In genomic region chr7:128883622-128884549, GRCh38 we compare ENCODE assay signal across 8 cellular contexts. TPM values are rescaled to one million over a fixed set of nuclear protein-coding genes. Genes with fewer than 3 reads are reported as not detected.
DNase-seq lines count a peak whose midpoint lies in the region; ATAC-seq and TF ChIP-seq lines count a peak whose summit lies in the region.

No MANE protein-coding gene starts in this region.

- WGBS in prostate gland: 49% methylated on average over 18 of the region's 22 CpGs
- WGBS in aorta, 2 donors: 48 to 53% methylated on average over 17 to 22 of the region's 22 CpGs

- H3K27ac ChIP-seq in MM.1S (ENCODE audit: low read length) (peak overlapping the region; percentile 2; the same call in 1 of the 2 replicates), SK-N-MC (no peak overlapping the region), prostate gland (no peak overlapping the region), aorta (ENCODE audit: low read depth in 1 of 2, low read length in 2 of 2) (no peak overlapping the region)

- H3K79me2 ChIP-seq in MM.1S (ENCODE audit: low read length): no peaks in the 10 kb centered on the region

- H3K27me3 ChIP-seq in MM.1S (replicated peaks; ENCODE audit: insufficient read depth, low read length) (peaks cover 4% of the 10 kb centered on the region; the same call in 1 of the 2 replicates), prostate gland (replicated peaks; ENCODE audit: insufficient read depth) (no peaks in the 10 kb centered on the region), aorta (ENCODE audit: control insufficient read depth in 1 of 2, insufficient read depth in 2 of 2, low read length in 1 of 2) (no peaks in the 10 kb centered on the region)

- peak; percentile 69 for ATAC-seq in GM21619 (IDR thresholded peaks at IDR 0.05; ENCODE audit: unreplicated experiment)
- peak; percentile 71 for ATAC-seq in aorta (ENCODE audit: low FRiP score)

- H3K9ac ChIP-seq in MM.1S (ENCODE audit: low read length) (peak overlapping the region; percentile 64), SK-N-MC (ENCODE audit: insufficient read length) (no peak overlapping the region)

- H3K4me3 ChIP-seq in MM.1S (ENCODE audit: low read length) (peak overlapping the region; percentile 73), SK-N-MC (no peak overlapping the region), prostate gland (no peak overlapping the region), aorta (ENCODE audit: low read length in 2 of 2) (no peak overlapping the region)

- H3K36me3 ChIP-seq in MM.1S (replicated peaks; ENCODE audit: insufficient read depth, low read length): no peaks in the 10 kb centered on the region
- H3K36me3 ChIP-seq in SK-N-MC (ENCODE audit: insufficient read depth, low read length): no peaks in the 10 kb centered on the region
- H3K36me3 ChIP-seq in prostate gland: no peaks in the 10 kb centered on the region
- H3K36me3 ChIP-seq in aorta (ENCODE audit: control insufficient read depth in 1 of 2, insufficient read depth in 2 of 2, low read length in 1 of 2): no peaks in the 10 kb centered on the region

- DNase-seq in DMS 273 treated with DMSO at 0.1 percent for 48 hours (lab: John Stamatoyannopoulos, UW) (peak; percentile 27), MM.1S (peak; percentile 91), SK-N-MC (ENCODE audit: low read depth, low spot score) (peak; percentile 40), head of caudate nucleus (peak; percentile 67 to 94 (median 89)), prostate gland (ENCODE audit: low spot score) (peak; percentile 64), aorta (peak; percentile 87 to 96)
- peak; percentile 79 to 90 (median 84) for DNase-seq in activated naive CD4-positive, alpha-beta T cell (lab: John Stamatoyannopoulos, UW)

- TF ChIP-seq POLR2A in prostate gland (IDR thresholded peaks at IDR 0.05): no peak

- H4K20me1 ChIP-seq in MM.1S (ENCODE audit: insufficient read depth, low read length): no peaks in the 10 kb centered on the region

- TF ChIP-seq CTCF in MM.1S (IDR thresholded peaks at IDR 0.05; ENCODE audit: low read length) (peak; percentile 99), prostate gland (IDR thresholded peaks at IDR 0.05) (peak; percentile 81 to 91 (median 90))

- H3K4me2 ChIP-seq in MM.1S (ENCODE audit: low read depth, low read length): peak overlapping the region; percentile 71

- H3K4me1 ChIP-seq in MM.1S (ENCODE audit: low read length) (peaks cover 5% of the 10 kb centered on the region), prostate gland (replicated peaks) (no peaks in the 10 kb centered on the region), aorta (ENCODE audit: control insufficient read depth in 1 of 2, insufficient read depth in 2 of 2, low read length in 2 of 2) (no peaks in the 10 kb centered on the region)

- no peaks in the 10 kb centered on the region for H3K9me2 ChIP-seq in MM.1S (replicated peaks; ENCODE audit: insufficient read depth, low read length)

- peak overlapping the region; percentile 95 for H2AFZ ChIP-seq in MM.1S (ENCODE audit: low read length)

- H3K9me3 ChIP-seq in MM.1S (replicated peaks; ENCODE audit: insufficient read depth, low read length) (no peaks in the 10 kb centered on the region), SK-N-MC (ENCODE audit: low read depth, low read length) (no peaks in the 10 kb centered on the region), prostate gland (no peaks in the 10 kb centered on the region), aorta (ENCODE audit: control insufficient read depth, low read length) (no peaks in the 10 kb centered on the region)

- H3F3A ChIP-seq in MM.1S (ENCODE audit: insufficient read depth, low read length): no peaks in the 10 kb centered on the region

- intact Hi-C loops in head of caudate nucleus (cut with DNase I): loop anchor here (5.0 kb wide), 1 partner anchor 272 kb away; no protein-coding TSS in a partner anchor
- intact Hi-C loops in prostate gland (cut with DNase I): loop anchor here (5.0 kb wide), 2 partner anchors 272 to 407 kb away; partner anchors contain the start of gene METTL2B
- intact Hi-C loops in aorta (cut with DNase I): loop anchor here (5.0 to 10.0 kb wide), 3 partner anchors 212 to 412 kb away; partner anchors contain the start of genes GARIN1A (in 1 of the 2) and METTL2B (in 1 of the 2)

RNA-seq across cellular contexts. Expression of gene ATP6V1F, which starts 21.2 kb away (rescaled TPM):
- 100 to 1,000 TPM; 116 to 118 TPM for total RNA-seq in prostate gland
- 10 to 100 TPM; 83.7 to 84.8 TPM for total RNA-seq in aorta
- polyA plus RNA-seq in aorta: 100 to 1,000 TPM; 120 to 270 TPM

RNA-seq across cellular contexts. Expression of gene KCP, which starts 26.6 kb away (rescaled TPM):
- total RNA-seq in prostate gland: under 1 TPM in 1 of 2 donors, not detected in 1; 0.45 TPM
- total RNA-seq in aorta: 1 to 10 TPM; 2.1 to 6.1 TPM
- under 1 TPM in 1 of 2 donors, not detected in 1; 0.15 TPM for polyA plus RNA-seq in aorta

RNA-seq across cellular contexts. Expression of gene FLNC, which starts 53.7 kb away (rescaled TPM):
- total RNA-seq in prostate gland: 100 to 1,000 TPM; 104 to 150 TPM
- total RNA-seq in aorta: 100 to 1,000 TPM; 135 to 245 TPM
- polyA plus RNA-seq in aorta: 10 to 100 TPM in 1 of 2 donors, 1 to 10 TPM in 1; 7.8 to 18.3 TPM

RNA-seq across cellular contexts. Expression of gene IRF5, which starts 53.8 kb away (rescaled TPM):
- total RNA-seq in prostate gland: 10 to 100 TPM in 1 of 2 donors, 1 to 10 TPM in 1; 6.0 to 10.6 TPM
- total RNA-seq in aorta: 10 to 100 TPM in 1 of 2 donors, 1 to 10 TPM in 1; 9.6 to 15.5 TPM
- polyA plus RNA-seq in aorta: 1 to 10 TPM; 4.0 to 7.8 TPM

Comparison
In these comparisons a context has a peak if more than half of its experiments do, and no peak if none do; other contexts are left out.
1. DNase-seq: peak in every context shown above with its lines; median percentile 92 in aorta; 91 in MM.1S; 89 in head of caudate nucleus; 84 in activated naive CD4-positive, alpha-beta T cell; 64 in prostate gland; 40 in SK-N-MC; 27 in DMS 273 treated with DMSO at 0.1 percent for 48 hours.